In the genomic region with DNA sequence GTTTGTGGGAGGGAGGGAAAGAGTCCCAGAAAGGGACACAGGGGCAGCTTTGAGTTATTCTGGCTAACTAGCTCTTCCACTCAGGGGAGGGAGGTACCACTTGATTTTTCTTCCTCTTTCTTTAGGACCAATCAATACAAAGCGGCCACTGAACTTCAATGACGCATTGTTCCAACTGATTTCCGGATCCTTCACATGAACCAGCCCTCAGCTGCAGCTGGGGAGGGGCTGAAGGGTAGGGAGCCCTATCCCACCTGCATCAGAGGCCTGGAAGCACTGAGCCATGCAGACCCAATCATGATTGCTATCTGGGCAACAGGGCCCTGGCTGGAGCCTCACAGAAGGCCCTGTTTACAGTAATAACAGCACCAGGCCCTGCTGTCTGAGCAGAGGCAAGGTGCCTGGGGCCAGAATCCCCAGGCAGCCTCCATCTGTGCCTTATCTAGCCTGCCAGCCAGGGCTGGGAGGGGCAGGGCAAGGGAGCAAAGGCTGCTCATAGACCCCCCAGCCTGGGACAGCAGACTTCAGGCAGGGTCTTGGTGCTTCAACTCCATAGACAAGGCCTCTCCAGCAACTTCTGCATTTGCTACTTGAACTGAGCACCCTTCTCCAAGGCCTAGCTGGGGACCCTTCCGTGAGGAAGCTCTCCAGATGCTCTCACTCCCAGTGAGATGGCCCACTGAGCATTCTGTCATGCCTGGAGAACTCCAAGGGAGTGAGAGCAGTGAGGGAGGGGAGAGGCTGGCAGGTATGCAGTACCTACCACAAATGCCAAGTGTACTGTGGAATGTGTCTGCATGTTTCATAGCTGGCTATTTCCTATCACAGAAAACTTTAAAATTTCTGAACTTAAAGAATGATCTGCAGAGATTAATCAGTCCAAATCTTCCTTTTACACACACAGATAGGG, we compare ENCODE assay signal across 8 cellular contexts. TPM values are rescaled to one million over a fixed set of nuclear protein-coding genes. Genes with fewer than 3 reads are reported as not detected.
DNase-seq lines count a peak whose midpoint lies in the region; ATAC-seq and TF ChIP-seq lines count a peak whose summit lies in the region.

No MANE protein-coding gene starts in this region.

- ATAC-seq in HG02943 (IDR thresholded peaks at IDR 0.05; ENCODE audit: low read depth, unreplicated experiment), result peak; percentile 65
- ATAC-seq in Right ventricle myocardium superior (ENCODE audit: poor library complexity), result peak; percentile 63
- ATAC-seq in GM18519 (IDR thresholded peaks at IDR 0.05; ENCODE audit: low FRiP score, unreplicated experiment), result no peak
- no peak for ATAC-seq in GM19328 (IDR thresholded peaks at IDR 0.05; ENCODE audit: unreplicated experiment)

- in situ Hi-C loops in GM13976 (cut with MboI; ENCODE audit: low sequenced_read_pairs, unreplicated experiment), result no loop called here

- no peak for TF ChIP-seq CTCF in GM13976 (IDR thresholded peaks at IDR 0.05; ENCODE audit: borderline replicate concordance, control extremely low read depth, extremely low read depth, insufficient read depth, missing control alignments)

- H3K27ac ChIP-seq in skin epidermis, result peak overlapping the region in 19 of 21 experiments; percentile 41 to 82 (median 65)

- intact Hi-C loops in Right ventricle myocardium superior (cut with DNase I), result no loop called here

- H3K4me3 ChIP-seq in skin epidermis, result no peak overlapping the region

- DNase-seq in GM13976 (ENCODE audit: low spot score) (peak; percentile 61), SIG-M5 (lab: John Stamatoyannopoulos, UW) (peak; percentile 19), Right ventricle myocardium superior (no peak), NCI-H1092 (lab: John Stamatoyannopoulos, UW) (no peak)

RNA-seq across cellular contexts. Expression of a gene that starts 22.5 kb away (rescaled TPM):
- total RNA-seq in Right ventricle myocardium superior, result 16.1 TPM

Comparison
In these comparisons a context has a peak if more than half of its experiments do, and no peak if none do; other contexts are left out.
1. DNase-seq: peak in GM13976 (single experiment) and SIG-M5 (single experiment); none in Right ventricle myocardium superior (single experiment) and NCI-H1092 (single experiment).
2. ATAC-seq: peak in HG02943 (single experiment) and Right ventricle myocardium superior (single experiment); none in GM18519 (single experiment) and GM19328 (single experiment).